20 cellular contexts compared by ENCODE assay signal in genomic region chr7:1298051-1298937, GRCh38.
A peak's percentile ranks its signal among the peaks of the same experiment; 100 is the strongest.
DNase-seq lines count a peak whose midpoint lies in the region; ATAC-seq and TF ChIP-seq lines count a peak whose summit lies in the region.
"Had no signal": no experiment of that assay in that cellular context is flagged by ENCODE, and none has a peak within 500 bp of the region (broad histone marks: within the 10 kb centered on the region; RNA-seq: fewer than 3 reads in every experiment).

No MANE protein-coding gene starts in this region.

- H3K27ac ChIP-seq in left ventricle myocardium inferior (replicated peaks): no peak overlapping the region
- no peak overlapping the region for H3K27ac ChIP-seq in psoas muscle
- H3K27ac ChIP-seq: 22Rv1, GM23248 had no signal

- H3K36me3 ChIP-seq in left ventricle myocardium inferior (no peaks in the 10 kb centered on the region), mucosa of descending colon (ENCODE audit: low read depth) (no peaks in the 10 kb centered on the region), psoas muscle (ENCODE audit: insufficient read depth in 1 of 2, low read depth in 1 of 2) (no peaks in the 10 kb centered on the region)

- H3K4me1 Mint-ChIP-seq in chondrocyte (ENCODE audit: low read depth): no peaks in the 10 kb centered on the region

- intact Hi-C loops in Right ventricle myocardium inferior (cut with DNase I): no loop called here
- intact Hi-C loops in left ventricle myocardium inferior (cut with micrococcal nuclease): no loop called here
- intact Hi-C loops in mucosa of descending colon (cut with DNase I, micrococcal nuclease): no loop called here
- intact Hi-C loops in psoas muscle (cut with DNase I): no loop called here

- H3K4me3 ChIP-seq in left ventricle myocardium inferior: no peak overlapping the region
- H3K4me3 ChIP-seq in mucosa of descending colon: no peak overlapping the region
- no peak overlapping the region for H3K4me3 ChIP-seq in psoas muscle
- H3K4me3 ChIP-seq: GM23248 had no signal

- H3K4me1 ChIP-seq in left ventricle myocardium inferior (no peaks in the 10 kb centered on the region), mucosa of descending colon (ENCODE audit: low read depth) (no peaks in the 10 kb centered on the region), psoas muscle (no peaks in the 10 kb centered on the region)
- H3K4me1 ChIP-seq: Caco-2 had no signal

- 65 to 67% (median 67%) methylated on average over 28 of the region's 28 CpGs for WGBS in psoas muscle, 3 donors

- H3K27me3 ChIP-seq in left ventricle myocardium inferior (ENCODE audit: low read depth) (peaks cover 91% of the 10 kb centered on the region), psoas muscle (ENCODE audit: insufficient read depth in 3 of 3, low read length in 2 of 3) (peaks cover 0 to 77% (median 34%) of the 10 kb centered on the region in 3 donors)

- ATAC-seq in Right ventricle myocardium inferior (no peak), mucosa of descending colon (peak; percentile 65), psoas muscle (no peak), GM21447 (IDR thresholded peaks at IDR 0.05; ENCODE audit: unreplicated experiment) (no peak), HG02970 (IDR thresholded peaks at IDR 0.05; ENCODE audit: low FRiP score, unreplicated experiment) (no peak)

- peaks cover 18% of the 10 kb centered on the region for H3K27me3 Mint-ChIP-seq in chondrocyte (ENCODE audit: low read depth)

- H3K27ac Mint-ChIP-seq in chondrocyte (ENCODE audit: unreplicated experiment): no peak overlapping the region
- H3K27ac Mint-ChIP-seq: CD4-positive, alpha-beta T cell had no signal

- no peaks in the 10 kb centered on the region for H3K36me3 Mint-ChIP-seq in chondrocyte (ENCODE audit: low read depth)

- TF ChIP-seq CTCF in left ventricle myocardium inferior (IDR thresholded peaks at IDR 0.05; ENCODE audit: borderline replicate concordance): no peak
- TF ChIP-seq CTCF in chondrocyte (IDR thresholded peaks at IDR 0.05): no peak
- TF ChIP-seq CTCF in mucosa of descending colon (IDR thresholded peaks at IDR 0.05): no peak
- no peak for TF ChIP-seq CTCF in psoas muscle (IDR thresholded peaks at IDR 0.05)

- H3K9me3 Mint-ChIP-seq in chondrocyte (ENCODE audit: low read depth): no peaks in the 10 kb centered on the region
- H3K9me3 Mint-ChIP-seq: CD4-positive, alpha-beta T cell had no signal

- peak; percentile 65 for DNase-seq in Right ventricle myocardium inferior (ENCODE audit: missing footprints)
- DNase-seq in left ventricle myocardium inferior: no peak
- peak; percentile 67 for DNase-seq in chondrocyte (ENCODE audit: low spot score)
- peak in 2 of 3 donors; percentile 14 to 31 for DNase-seq in mucosa of descending colon
- DNase-seq in psoas muscle: peak; percentile 4 to 26
- no peak for DNase-seq in central memory CD4-positive, alpha-beta T cell
- DNase-seq: AML-193; Caco-2; CD4-positive, alpha-beta T cell; DMS153; GF-D8; GM23248; NCI-H1092 treated with DMSO at 0.1 percent for 48 hours; NCI-H2081; NCI-H446 treated with DMSO at 0.1 percent for 48 hours; NK-92 treated with Interleukin-12 subunit alpha and Interleukin-12 subunit beta, amount 100 ng/mL, for 24 hours; SHP77 treated with DMSO at 0.1 percent for 48 hours had no signal

- no peaks in the 10 kb centered on the region for H3K9me3 ChIP-seq in left ventricle myocardium inferior (replicated peaks)
- H3K9me3 ChIP-seq in mucosa of descending colon: no peaks in the 10 kb centered on the region
- H3K9me3 ChIP-seq in psoas muscle: no peaks in the 10 kb centered on the region
- H3K9me3 ChIP-seq: Caco-2 had no signal

- H3K4me3 Mint-ChIP-seq in chondrocyte (ENCODE audit: unreplicated experiment): no peak overlapping the region
- H3K4me3 Mint-ChIP-seq: CD4-positive, alpha-beta T cell had no signal

Comparison
In these comparisons a context has a peak if more than half of its experiments do, and no peak if none do; other contexts are left out.
1. DNase-seq: peak in Right ventricle myocardium inferior (single experiment), chondrocyte (single experiment), mucosa of descending colon (2 of 3) and psoas muscle (2 of 2); none in left ventricle myocardium inferior (single experiment) and central memory CD4-positive, alpha-beta T cell (single experiment).